In genomic region chr7:88881136-88881535, GRCh38 we compare ENCODE assay signal across 33 cellular contexts.
"Had no signal": no experiment of that assay in that cellular context is flagged by ENCODE, and none has a peak within 500 bp of the region (broad histone marks: within the 10 kb centered on the region; RNA-seq: fewer than 3 reads in every experiment).

No MANE protein-coding gene starts in this region.

- H3K27ac ChIP-seq: adrenal gland, body of pancreas, brain microvascular endothelial cell, breast epithelium, VCaP had no signal

- H3K9me3 ChIP-seq: adrenal gland, body of pancreas, breast epithelium had no signal

- H3K36me3 ChIP-seq: adrenal gland, brain microvascular endothelial cell, breast epithelium had no signal

- FAIRE-seq: astrocyte, TTC549 had no signal

- DNase-seq: activated B cell treated with CpG ODN at 0.5 μM for 24 hours; activated CD4-positive, alpha-beta memory T cell treated with anti-CD3 and anti-CD28 coated beads for 36 hours; activated CD4-positive, alpha-beta T cell treated with anti-CD3 and anti-CD28 coated beads for 4 hours; activated CD4-positive, alpha-beta T cell treated with anti-CD3 and anti-CD28 coated beads, Interleukin-2, amount 10 ng/mL, durations not matched to agents 24 days and 14 days; activated CD4-positive, alpha-beta T cell treated with anti-CD3 and anti-CD28 coated beads, Interleukin-2, amount 50 U/mL, for 1 hour; activated CD4-positive, alpha-beta T cell treated with anti-CD3 and anti-CD28 coated beads, Interleukin-2, amount 50 U/mL, for 4 hours; activated CD4-positive, CD25-positive, alpha-beta regulatory T cell treated with anti-CD3 and anti-CD28 coated beads, Interleukin-2, amount 50 U/mL, for 72 hours; activated CD8-positive, alpha-beta memory T cell treated with anti-CD3 and anti-CD28 coated beads, Interleukin-2, amount 50 U/mL, for 4 hours; activated CD8-positive, alpha-beta T cell treated with anti-CD3 and anti-CD28 coated beads for 36 hours; activated effector memory CD4-positive, alpha-beta T cell treated with anti-CD3 and anti-CD28 coated beads, Interleukin-2, amount 50 U/mL, for 16 hours; activated gamma-delta T cell treated with Interleukin-2 at 50 U/mL for 16 hours; activated naive CD4-positive, alpha-beta T cell; activated naive CD4-positive, alpha-beta T cell treated with anti-CD3 and anti-CD28 coated beads for 36 hours; activated naive CD4-positive, alpha-beta T cell treated with anti-CD3 and anti-CD28 coated beads, Interleukin-2, amount 50 U/mL, for 16 hours; activated naive CD8-positive, alpha-beta T cell treated with anti-CD3 and anti-CD28 coated beads for 36 hours; activated T-cell treated with anti-CD3 and anti-CD28 coated beads for 4 hours; activated T-cell treated with anti-CD3 and anti-CD28 coated beads, Interleukin-2, amount 50 U/mL, for 1 hour; activated T-cell treated with anti-CD3 and anti-CD28 coated beads, Interleukin-2, amount 50 U/mL, for 4 hours; activated T-cell treated with anti-CD3 and anti-CD28 coated beads, Interleukin-2, amount 50 U/mL, for 72 hours; adrenal gland; amniotic stem cell; aorta; body of pancreas; brain microvascular endothelial cell; central memory CD4-positive, alpha-beta T cell; T-helper 2 cell; T-helper 9 cell had no signal

- ATAC-seq: activated CD8-positive, alpha-beta T cell treated with anti-CD3 and anti-CD28 coated beads for 36 hours; activated naive CD4-positive, alpha-beta T cell treated with anti-CD3 and anti-CD28 coated beads, Interleukin-2, amount 50 U/mL, for 72 hours; activated T-cell treated with anti-CD3 and anti-CD28 coated beads, Interleukin-2, amount 50 U/mL, for 4 hours; activated T-cell treated with anti-CD3 and anti-CD28 coated beads, Interleukin-2, amount 50 U/mL, for 72 hours; activated T-helper 17 cell treated with anti-CD3 and anti-CD28 coated beads, Interleukin-2, amount 50 U/mL, for 72 hours; body of pancreas had no signal

- H3K4me1 ChIP-seq: adrenal gland, body of pancreas, breast epithelium had no signal

- H3K4me3 ChIP-seq: adrenal gland, body of pancreas, breast epithelium had no signal

- H3K27me3 ChIP-seq: adrenal gland, body of pancreas, brain microvascular endothelial cell, breast epithelium had no signal
